In genomic region chr1:51236548-51237312, GRCh38 we compare ENCODE assay signal across 8 cellular contexts. TPM values are rescaled to one million over a fixed set of nuclear protein-coding genes. Genes with fewer than 3 reads are reported as not detected.
DNase-seq lines count a peak whose midpoint lies in the region; ATAC-seq and TF ChIP-seq lines count a peak whose summit lies in the region.

No MANE protein-coding gene starts in this region.

- intact Hi-C loops in Panc1 (cut with micrococcal nuclease; ENCODE audit: unreplicated experiment) = no loop called here
- intact Hi-C loops in Right ventricle myocardium superior (cut with DNase I) = loop anchor here (10.0 kb wide), 1 partner anchor 58 kb away; no protein-coding TSS in a partner anchor
- intact Hi-C loops in aorta (cut with DNase I) = loop anchor here (5.0 to 10.0 kb wide), 3 partner anchors 46 to 61 kb away; no protein-coding TSS in a partner anchor

- 0 to 1% methylated on average over 36 to 49 of the region's 49 CpGs for WGBS in aorta, 2 donors

- BruUV-seq in Panc1 (replicated peaks; lab: Mats Ljungman, UMichigan) = no TSS peak

- in situ Hi-C loops in Panc1 (cut with HindIII; ENCODE audit: low pct_unique_long_range_greater_than_20kb, low sequenced_read_pairs) = no loop called here

- H3K9me3 ChIP-seq in Panc1 (ENCODE audit: control insufficient read depth, insufficient read depth, low read depth, low read length) = no peaks in the 10 kb centered on the region
- H3K9me3 ChIP-seq in parathyroid adenoma (ENCODE audit: control insufficient read depth, low read length) = no peaks in the 10 kb centered on the region
- no peaks in the 10 kb centered on the region for H3K9me3 ChIP-seq in aorta (ENCODE audit: control insufficient read depth, low read length)

- H3K36me3 ChIP-seq in Panc1 (ENCODE audit: control insufficient read depth, insufficient read depth, low read length) = no peaks in the 10 kb centered on the region
- no peaks in the 10 kb centered on the region for H3K36me3 ChIP-seq in parathyroid adenoma (ENCODE audit: control insufficient read depth, insufficient read depth, low read length)
- no peaks in the 10 kb centered on the region for H3K36me3 ChIP-seq in aorta (ENCODE audit: control insufficient read depth in 1 of 2, insufficient read depth in 2 of 2, low read length in 1 of 2)

- H3K79me2 ChIP-seq in parathyroid adenoma = peaks cover 30% of the 10 kb centered on the region

- TF ChIP-seq CTCF in Panc1 (IDR thresholded peaks at IDR 0.05) (no peak), parathyroid adenoma (IDR thresholded peaks at IDR 0.05) (no peak)

- peak overlapping the region; percentile 94 for H3K4me2 ChIP-seq in parathyroid adenoma (ENCODE audit: low read length)

- peak overlapping the region; percentile 84 for H3K27ac ChIP-seq in Panc1 (ENCODE audit: low read length)
- H3K27ac ChIP-seq in parathyroid adenoma = peak overlapping the region; percentile 90
- peak overlapping the region; percentile 49 to 73 for H3K27ac ChIP-seq in aorta (ENCODE audit: low read depth in 1 of 2, low read length in 2 of 2)

- CTCF ChIA-PET in Panc1 (lab: Charles Lee) = interaction anchor here (0.8 kb wide), 1 partner anchor 48 kb away, joined by 3 read pairs; no protein-coding TSS in a partner anchor

- H3K4me3 ChIP-seq in Panc1 (ENCODE audit: low read depth in 2 of 2, low read length in 2 of 2) = peak overlapping the region; percentile 88 to 98
- H3K4me3 ChIP-seq in parathyroid adenoma (ENCODE audit: low read depth, low read length) = peak overlapping the region; percentile 92
- peak overlapping the region; percentile 51 to 73 for H3K4me3 ChIP-seq in aorta (ENCODE audit: low read length in 2 of 2)

- no peaks in the 10 kb centered on the region for H3K27me3 ChIP-seq in Panc1 (ENCODE audit: control insufficient read depth, insufficient read depth, low read length)
- no peaks in the 10 kb centered on the region for H3K27me3 ChIP-seq in parathyroid adenoma (ENCODE audit: control insufficient read depth, insufficient read depth, low read length)
- no peaks in the 10 kb centered on the region for H3K27me3 ChIP-seq in aorta (ENCODE audit: control insufficient read depth in 1 of 2, insufficient read depth in 2 of 2, low read length in 1 of 2)

- peak overlapping the region; percentile 97 for H2AFZ ChIP-seq in parathyroid adenoma

- peak overlapping the region; percentile 87 for H3K9ac ChIP-seq in parathyroid adenoma

- DNase-seq in activated gamma-delta T cell treated with Interleukin-2 at 50 U/mL for 16 hours (peak; percentile 24), activated gamma-delta T cell (lab: John Stamatoyannopoulos, UW) (no peak), Panc1 (ENCODE audit: low read depth, low spot score) (no peak), Right ventricle myocardium superior (peak; percentile 59), aorta (peak in 1 of 2 donors; percentile 81)
- DNase-seq in activated naive CD4-positive, alpha-beta T cell treated with anti-CD3 and anti-CD28 coated beads, Interleukin-2, amount 50 U/mL, for 16 hours = peak; percentile 37

- ATAC-seq in HG03196 (IDR thresholded peaks at IDR 0.05; ENCODE audit: unreplicated experiment) (peak; percentile 10), Panc1 (peak; percentile 59), Right ventricle myocardium superior (ENCODE audit: poor library complexity) (peak; percentile 46), aorta (ENCODE audit: low FRiP score) (peak; percentile 72)

- POLR2A ChIA-PET in Panc1 (lab: Charles Lee) = no interaction called here

- H3K4me1 ChIP-seq in Panc1 (ENCODE audit: control insufficient read depth, insufficient read depth, low read length) (peaks cover 21% of the 10 kb centered on the region), parathyroid adenoma (peaks cover 8% of the 10 kb centered on the region), aorta (ENCODE audit: control insufficient read depth in 1 of 2, insufficient read depth in 2 of 2, low read length in 2 of 2) (peaks cover 8 to 11% of the 10 kb centered on the region in 2 donors)

RNA-seq across cellular contexts. Expression of gene RNF11, which starts 0.7 kb away (rescaled TPM):
- 86.0 TPM for total RNA-seq in Panc1 (2021; ENCODE audit: unreplicated experiment)
- polyA plus RNA-seq in Panc1 (2012; ENCODE audit: insufficient read length) = 89.5 TPM
- 106 TPM for total RNA-seq in Right ventricle myocardium superior
- total RNA-seq in aorta = 100 to 1,000 TPM; 116 to 151 TPM
- polyA plus RNA-seq in aorta = 100 to 1,000 TPM; 110 to 168 TPM

Comparison
In these comparisons a context has a peak if more than half of its experiments do, and no peak if none do; other contexts are left out.
1. DNase-seq: peak in activated gamma-delta T cell treated with Interleukin-2 at 50 U/mL for 16 hours (single experiment), activated naive CD4-positive, alpha-beta T cell treated with anti-CD3 and anti-CD28 coated beads, Interleukin-2, amount 50 U/mL, for 16 hours (single experiment) and Right ventricle myocardium superior (single experiment); none in activated gamma-delta T cell (single experiment) and Panc1 (single experiment).
2. ATAC-seq: peak in every context shown above with its lines; median percentile 72 in aorta; 59 in Panc1; 46 in Right ventricle myocardium superior; 10 in HG03196.
3. Peak in every context shown above with its lines, with median percentiles within 50 percentile points of each other: H3K27ac ChIP-seq and H3K4me3 ChIP-seq.